ENCODE assay signal across 9 cellular contexts in genomic region chr2:149661844-149662243, GRCh38.
DNase-seq lines count a peak whose midpoint lies in the region; ATAC-seq and TF ChIP-seq lines count a peak whose summit lies in the region.
"Had no signal": no experiment of that assay in that cellular context is flagged by ENCODE, and none has a peak within 500 bp of the region (broad histone marks: within the 10 kb centered on the region; RNA-seq: fewer than 3 reads in every experiment).

No MANE protein-coding gene starts in this region.

- H3K4me2 ChIP-seq in SK-N-SH (peak overlapping the region; percentile 47; the same call in 1 of the 2 replicates), smooth muscle cell (peak overlapping the region; percentile 50)

- H2AFZ ChIP-seq in SK-N-SH (ENCODE audit: low read depth) = no peak overlapping the region
- peak overlapping the region; percentile 56 for H2AFZ ChIP-seq in smooth muscle cell (ENCODE audit: low read depth)

- H3K79me2 ChIP-seq in SK-N-SH (ENCODE audit: insufficient read depth) (no peaks in the 10 kb centered on the region), smooth muscle cell (ENCODE audit: low read depth) (no peaks in the 10 kb centered on the region)

- H3K36me3 ChIP-seq in SK-N-SH (replicated peaks in 1 of 2; ENCODE audit: control insufficient read depth in 1 of 2, insufficient read depth in 2 of 2, low read length in 1 of 2) (no peaks in the 10 kb centered on the region), smooth muscle cell (ENCODE audit: low read depth) (no peaks in the 10 kb centered on the region), gastroesophageal sphincter (no peaks in the 10 kb centered on the region)

- TF ChIP-seq CTCF in SK-N-SH (IDR thresholded peaks at IDR 0.05) (no peak), foreskin keratinocyte (conservative IDR thresholded peaks at IDR 0.05) (no peak), smooth muscle cell (IDR thresholded peaks at IDR 0.05; ENCODE audit: borderline replicate concordance, insufficient read depth, poor library complexity, severe bottlenecking) (no peak), gastroesophageal sphincter (IDR thresholded peaks at IDR 0.05) (no peak)

- H3K9me2 ChIP-seq in SK-N-SH = no peaks in the 10 kb centered on the region

- H3F3A ChIP-seq in SK-N-SH (replicated peaks; ENCODE audit: insufficient read depth) (peaks cover 22% of the 10 kb centered on the region), smooth muscle cell (ENCODE audit: low read depth) (peaks cover 3% of the 10 kb centered on the region)

- H3K4me3 ChIP-seq in SK-N-SH (ENCODE audit: low read depth in 2 of 2, low read length in 1 of 2) (no peak overlapping the region), smooth muscle cell (no peak overlapping the region), gastroesophageal sphincter (no peak overlapping the region)

- 35% methylated on average over 1 of the region's 1 CpG for WGBS in SK-N-SH (ENCODE audit: low lambda C conversion rate)
- WGBS in smooth muscle cell (ENCODE audit: low lambda C conversion rate) = 16% methylated on average over 1 of the region's 1 CpG
- 43% methylated on average over 1 of the region's 1 CpG; no CpG with 5 or more reads in 1 of the 2 donors for WGBS in gastroesophageal sphincter (ENCODE audit: low coverage in 1 of 2), 2 donors

- H3K9me3 ChIP-seq in SK-N-SH (no peaks in the 10 kb centered on the region), smooth muscle cell (replicated peaks; ENCODE audit: low read depth) (no peaks in the 10 kb centered on the region), gastroesophageal sphincter (no peaks in the 10 kb centered on the region)

- TF ChIP-seq POLR2A in gastroesophageal sphincter (IDR thresholded peaks at IDR 0.05) = no peak

- CTCF ChIA-PET in SK-N-SH (lab: Yijun Ruan, JAX) = no interaction called here

- no peak overlapping the region for H3K9ac ChIP-seq in SK-N-SH
- H3K9ac ChIP-seq in smooth muscle cell (ENCODE audit: low read depth) = peak overlapping the region; percentile 27

- ATAC-seq in foreskin keratinocyte = peak; percentile 18
- no peak for ATAC-seq in gastroesophageal sphincter
- no peak for ATAC-seq in HG02798 (IDR thresholded peaks at IDR 0.05; ENCODE audit: poor library complexity, unreplicated experiment)
- ATAC-seq in HG02623 (IDR thresholded peaks at IDR 0.05; ENCODE audit: unreplicated experiment) = no peak

- POLR2A ChIA-PET in SK-N-SH (lab: Yijun Ruan, JAX) = no interaction called here

- H3K27me3 ChIP-seq in SK-N-SH (ENCODE audit: insufficient read depth) = no peaks in the 10 kb centered on the region
- H3K27me3 ChIP-seq in foreskin keratinocyte = no peaks in the 10 kb centered on the region
- H3K27me3 ChIP-seq in smooth muscle cell (ENCODE audit: low read depth) = no peaks in the 10 kb centered on the region
- no peaks in the 10 kb centered on the region for H3K27me3 ChIP-seq in gastroesophageal sphincter

- H3K4me1 ChIP-seq in SK-N-SH (ENCODE audit: control insufficient read depth in 1 of 2, insufficient read depth in 2 of 2, low read depth in 1 of 2, low read length in 1 of 2) = peaks cover 0 to 18% of the 10 kb centered on the region in 2 experiments; a peak in 3 of 4 replicates
- H3K4me1 ChIP-seq in foreskin keratinocyte = peaks cover 4% of the 10 kb centered on the region
- H3K4me1 ChIP-seq in smooth muscle cell (ENCODE audit: low read depth) = no peaks in the 10 kb centered on the region
- peaks cover 0 to 10% (median 5%) of the 10 kb centered on the region in 3 donors for H3K4me1 ChIP-seq in gastroesophageal sphincter

- peak in 1 of 2 experiments; percentile 58; a peak in 1 of 4 replicates for TF ChIP-seq EP300 in SK-N-SH (IDR thresholded peaks at IDR 0.05; ENCODE audit: borderline replicate concordance in 1 of 2, low read depth in 1 of 2, low read length in 1 of 2)
- TF ChIP-seq EP300 in gastroesophageal sphincter (IDR thresholded peaks at IDR 0.05) = no peak

- no peak for TF ChIP-seq RAD21 in SK-N-SH (IDR thresholded peaks at IDR 0.05; ENCODE audit: low read length)

- no peaks in the 10 kb centered on the region for H4K20me1 ChIP-seq in SK-N-SH (ENCODE audit: insufficient read depth)
- H4K20me1 ChIP-seq in smooth muscle cell (ENCODE audit: low read depth) = no peaks in the 10 kb centered on the region

- DNase-seq in DMS53 treated with DMSO at 0.1 percent for 48 hours (lab: John Stamatoyannopoulos, UW; ENCODE audit: unreplicated experiment) = peak; percentile 0
- no peak for DNase-seq in DMS53 (lab: John Stamatoyannopoulos, UW)
- no peak for DNase-seq in SK-N-SH
- peak; percentile 34 to 62 for DNase-seq in foreskin keratinocyte
- no peak for DNase-seq in smooth muscle cell (lab: John Stamatoyannopoulos, UW; ENCODE audit: unreplicated experiment)
- DNase-seq: T-helper 2 cell had no signal

- H3K27ac ChIP-seq in SK-N-SH (ENCODE audit: low read depth in 2 of 2, low read length in 1 of 2) (peak overlapping the region; percentile 16 to 55; a peak in 3 of 4 replicates), foreskin keratinocyte (no peak overlapping the region), smooth muscle cell (ENCODE audit: low read depth) (peak overlapping the region; percentile 54), gastroesophageal sphincter (no peak overlapping the region)

TF ChIP-seq in SK-N-SH, 30 proteins besides CTCF, POLR2A, EP300 and RAD21:
- TF ChIP-seq POLR2AphosphoS5 (IDR thresholded peaks at IDR 0.05; ENCODE audit: low read depth, low read length) (peak; percentile 15; the same call in 1 of the 2 replicates), JUND (IDR thresholded peaks at IDR 0.05) (peak; percentile 51; the same call in 1 of the 2 replicates), FOSL2 (IDR thresholded peaks at IDR 0.05; ENCODE audit: borderline replicate concordance, low read depth) (peak; percentile 64; the same call in 1 of the 2 replicates), PBX3 (IDR thresholded peaks at IDR 0.05) (peak; percentile 80), EZH2phosphoT487 (IDR thresholded peaks at IDR 0.05; ENCODE audit: borderline replicate concordance, low read depth) (no peak), TAF1 (IDR thresholded peaks at IDR 0.05; ENCODE audit: borderline replicate concordance, low read depth, low read length) (no peak), GATA2 (CRISPR knock-in tag; IDR thresholded peaks at IDR 0.05) (no peak), NFIC (IDR thresholded peaks at IDR 0.05; ENCODE audit: borderline replicate concordance) (peak; percentile 90), TCF12 (IDR thresholded peaks at IDR 0.05) (peak; percentile 81)

Comparison
In these comparisons a context has a peak if more than half of its experiments do, and no peak if none do; other contexts are left out.
1. DNase-seq: peak in DMS53 treated with DMSO at 0.1 percent for 48 hours (single experiment) and foreskin keratinocyte (2 of 2); none in DMS53 (single experiment), SK-N-SH (single experiment) and smooth muscle cell (single experiment).
2. H3K27ac ChIP-seq: peak in SK-N-SH (2 of 2) and smooth muscle cell (single experiment); none in foreskin keratinocyte (single experiment) and gastroesophageal sphincter (0 of 4).